10 cellular contexts compared by ENCODE assay signal in genomic region chr3:86702381-86702958, GRCh38.
A peak's percentile ranks its signal among the peaks of the same experiment; 100 is the strongest.
DNase-seq lines count a peak whose midpoint lies in the region; ATAC-seq and TF ChIP-seq lines count a peak whose summit lies in the region.
"Had no signal": no experiment of that assay in that cellular context is flagged by ENCODE, and none has a peak within 500 bp of the region (broad histone marks: within the 10 kb centered on the region; RNA-seq: fewer than 3 reads in every experiment).

No MANE protein-coding gene starts in this region.

- H3K27me3 ChIP-seq in CD8-positive, alpha-beta T cell (ENCODE audit: insufficient read depth, low read length), result no peaks in the 10 kb centered on the region
- no peaks in the 10 kb centered on the region for H3K27me3 ChIP-seq in left lung

- no peaks in the 10 kb centered on the region for H3K36me3 ChIP-seq in CD8-positive, alpha-beta T cell (ENCODE audit: insufficient read depth, low read length)
- H3K36me3 ChIP-seq in left lung, result no peaks in the 10 kb centered on the region

- peak; percentile 32 for TF ChIP-seq CTCF in CD8-positive, alpha-beta T cell (IDR thresholded peaks at IDR 0.05)
- TF ChIP-seq CTCF in VCaP (conservative IDR thresholded peaks at IDR 0.05), result peak; percentile 77
- peak; percentile 9 to 18 for TF ChIP-seq CTCF in left lung (IDR thresholded peaks at IDR 0.05)

- POLR2A ChIA-PET in CD8-positive, alpha-beta T cell (lab: Charles Lee), result no interaction called here

- H3K27ac Mint-ChIP-seq in CD8-positive, alpha-beta T cell, result no peak overlapping the region
- no peak overlapping the region for H3K27ac Mint-ChIP-seq in activated T-helper 1 cell treated with anti-CD3 and anti-CD28 coated beads, Interleukin-12 subunit alpha, Interleukin-12 subunit beta, Interleukin-2, Interleukin-4 antibody, amounts not matched to agents 30 ng/mL and 10 ng/mL and 1 ng/mL, durations not matched to agents 14 hours and 24 hours and 36 hours
- H3K27ac Mint-ChIP-seq: IgD-negative memory B cell, memory B cell had no signal

- H3K4me3 Mint-ChIP-seq in CD8-positive, alpha-beta T cell, result no peak overlapping the region
- no peak overlapping the region for H3K4me3 Mint-ChIP-seq in activated T-helper 1 cell treated with anti-CD3 and anti-CD28 coated beads, Interleukin-12 subunit alpha, Interleukin-12 subunit beta, Interleukin-2, Interleukin-4 antibody, amounts not matched to agents 30 ng/mL and 10 ng/mL and 1 ng/mL, durations not matched to agents 14 hours and 24 hours and 36 hours
- H3K4me3 Mint-ChIP-seq: IgD-negative memory B cell, memory B cell had no signal

- intact Hi-C loops in CD8-positive, alpha-beta T cell (cut with DNase I, micrococcal nuclease), result no loop called here
- intact Hi-C loops in left lung (cut with DNase I), result no loop called here
- intact Hi-C loops in activated T-helper 1 cell treated with anti-CD3 and anti-CD28 coated beads, Interleukin-12 subunit alpha, Interleukin-12 subunit beta, Interleukin-2, Interleukin-4 antibody, amounts not matched to agents 30 ng/mL and 10 ng/mL and 1 ng/mL, durations not matched to agents 14 hours and 24 hours and 36 hours (cut with micrococcal nuclease), result loop anchor here (5.0 kb wide), 1 partner anchor 465 kb away; no protein-coding TSS in a partner anchor

- H3K27me3 Mint-ChIP-seq in CD8-positive, alpha-beta T cell (ENCODE audit: low read depth), result no peaks in the 10 kb centered on the region
- H3K27me3 Mint-ChIP-seq in activated T-helper 1 cell treated with anti-CD3 and anti-CD28 coated beads, Interleukin-12 subunit alpha, Interleukin-12 subunit beta, Interleukin-2, Interleukin-4 antibody, amounts not matched to agents 30 ng/mL and 10 ng/mL and 1 ng/mL, durations not matched to agents 14 hours and 24 hours and 36 hours (ENCODE audit: insufficient read depth), result no peaks in the 10 kb centered on the region
- H3K27me3 Mint-ChIP-seq: IgD-negative memory B cell, memory B cell had no signal

- CTCF ChIA-PET in CD8-positive, alpha-beta T cell (lab: Charles Lee), result no interaction called here

- H3K9me3 Mint-ChIP-seq in CD8-positive, alpha-beta T cell, result peaks cover 11% of the 10 kb centered on the region
- H3K9me3 Mint-ChIP-seq in activated T-helper 1 cell treated with anti-CD3 and anti-CD28 coated beads, Interleukin-12 subunit alpha, Interleukin-12 subunit beta, Interleukin-2, Interleukin-4 antibody, amounts not matched to agents 30 ng/mL and 10 ng/mL and 1 ng/mL, durations not matched to agents 14 hours and 24 hours and 36 hours, result no peaks in the 10 kb centered on the region

- H3K9me3 ChIP-seq in CD8-positive, alpha-beta T cell (ENCODE audit: low read length), result no peaks in the 10 kb centered on the region
- H3K9me3 ChIP-seq in left lung, result no peaks in the 10 kb centered on the region

- no peak overlapping the region for H3K4me3 ChIP-seq in CD8-positive, alpha-beta T cell (ENCODE audit: low read depth, low read length)
- no peak overlapping the region for H3K4me3 ChIP-seq in left lung

- H3K4me1 Mint-ChIP-seq in CD8-positive, alpha-beta T cell (ENCODE audit: low read depth), result no peaks in the 10 kb centered on the region
- no peaks in the 10 kb centered on the region for H3K4me1 Mint-ChIP-seq in activated T-helper 1 cell treated with anti-CD3 and anti-CD28 coated beads, Interleukin-12 subunit alpha, Interleukin-12 subunit beta, Interleukin-2, Interleukin-4 antibody, amounts not matched to agents 30 ng/mL and 10 ng/mL and 1 ng/mL, durations not matched to agents 14 hours and 24 hours and 36 hours (ENCODE audit: low read depth)
- H3K4me1 Mint-ChIP-seq: IgD-negative memory B cell, memory B cell had no signal

- no peaks in the 10 kb centered on the region for H3K4me1 ChIP-seq in CD8-positive, alpha-beta T cell (ENCODE audit: insufficient read depth, low read length)
- H3K4me1 ChIP-seq in left lung, result no peaks in the 10 kb centered on the region

- ATAC-seq in CD8-positive, alpha-beta T cell, result no peak
- ATAC-seq in HG03159 (IDR thresholded peaks at IDR 0.05; ENCODE audit: unreplicated experiment), result peak; percentile 64
- ATAC-seq in left lung, result no peak
- no peak for ATAC-seq in GM21447 (IDR thresholded peaks at IDR 0.05; ENCODE audit: unreplicated experiment)

- DNase-seq in CD8-positive, alpha-beta T cell, result no peak
- DNase-seq in left lung (no peak), HT-29 (ENCODE audit: low spot score) (no peak), islet precursor cell (no peak)
- DNase-seq in activated T-helper 1 cell treated with anti-CD3 and anti-CD28 coated beads, Interleukin-12 subunit alpha, Interleukin-12 subunit beta, Interleukin-2, Interleukin-4 antibody, amounts not matched to agents 30 ng/mL and 10 ng/mL and 1 ng/mL, durations not matched to agents 14 hours and 24 hours and 36 hours (ENCODE audit: low spot score), result no peak

- no peaks in the 10 kb centered on the region for H3K36me3 Mint-ChIP-seq in CD8-positive, alpha-beta T cell
- no peaks in the 10 kb centered on the region for H3K36me3 Mint-ChIP-seq in activated T-helper 1 cell treated with anti-CD3 and anti-CD28 coated beads, Interleukin-12 subunit alpha, Interleukin-12 subunit beta, Interleukin-2, Interleukin-4 antibody, amounts not matched to agents 30 ng/mL and 10 ng/mL and 1 ng/mL, durations not matched to agents 14 hours and 24 hours and 36 hours (ENCODE audit: low read depth)
- H3K36me3 Mint-ChIP-seq: IgD-negative memory B cell, memory B cell had no signal

- H3K27ac ChIP-seq in CD8-positive, alpha-beta T cell (ENCODE audit: low read depth, low read length), result no peak overlapping the region
- H3K27ac ChIP-seq in VCaP (no peak overlapping the region), left lung (no peak overlapping the region)

Comparison
In these comparisons a context has a peak if more than half of its experiments do, and no peak if none do; other contexts are left out.
1. CTCF ChIP-seq: peak in every context shown above with its lines; median percentile 77 in VCaP; 32 in CD8-positive, alpha-beta T cell; 14 in left lung.